Comparison of ENCODE assay signal across 12 cellular contexts in genomic region chr19:44848805-44849457, GRCh38. TPM values are rescaled to one million over a fixed set of nuclear protein-coding genes. Genes with fewer than 3 reads are reported as not detected.
DNase-seq lines count a peak whose midpoint lies in the region; ATAC-seq, FAIRE-seq and TF ChIP-seq lines count a peak whose summit lies in the region.
"Had no signal": no experiment of that assay in that cellular context is flagged by ENCODE, and none has a peak within 500 bp of the region (broad histone marks: within the 10 kb centered on the region; RNA-seq: fewer than 3 reads in every experiment).

No MANE protein-coding gene starts in this region.

- H3K4me2 ChIP-seq in H1 (ENCODE audit: insufficient read depth in 1 of 2, low read depth in 2 of 2, low read length in 2 of 2), result peak overlapping the region; percentile 85 to 95

- H2AFZ ChIP-seq in H1 (ENCODE audit: low read length), result no peak overlapping the region

- no peak overlapping the region for H3K23ac ChIP-seq in H1 (ENCODE audit: insufficient read length)

- ATAC-seq in mucosa of descending colon (no peak), GM18868 (IDR thresholded peaks at IDR 0.05; ENCODE audit: unreplicated experiment) (no peak)

- no peaks in the 10 kb centered on the region for H3K27me3 Mint-ChIP-seq in type B pancreatic cell

- H2BK15ac ChIP-seq in H1 (ENCODE audit: low read length), result peak overlapping the region; percentile 97; the same call in 1 of the 2 replicates

- peaks cover 26 to 27% of the 10 kb centered on the region in 2 experiments for H4K20me1 ChIP-seq in H1 (replicated peaks in 1 of 2; ENCODE audit: control insufficient read depth in 1 of 2, insufficient read depth in 2 of 2, low read length in 2 of 2)

- H3K36me3 Mint-ChIP-seq in type B pancreatic cell, result peaks cover 9% of the 10 kb centered on the region
- H3K36me3 Mint-ChIP-seq: activated naive CD4-positive, alpha-beta T cell treated with anti-CD3 and anti-CD28 coated beads, Interleukin-2, amount 10 ng/mL, durations not matched to agents 7 days and 5 days had no signal

- H3K9me3 ChIP-seq in H1 (ENCODE audit: insufficient read depth in 2 of 2, low read depth in 1 of 2, low read length in 1 of 2) (no peaks in the 10 kb centered on the region), mucosa of descending colon (no peaks in the 10 kb centered on the region)

- peak overlapping the region; percentile 93; the same call in 1 of the 2 replicates for H2BK20ac ChIP-seq in H1 (ENCODE audit: low read length)

- peak overlapping the region; percentile 77 to 98 (median 92) for H3K4me3 ChIP-seq in H1 (ENCODE audit: extremely low read depth in 1 of 4, insufficient read depth in 2 of 4, low read depth in 3 of 4, low read length in 4 of 4)
- H3K4me3 ChIP-seq in mucosa of descending colon, result no peak overlapping the region

- H2AK5ac ChIP-seq in H1 (ENCODE audit: low read depth, low read length), result no peak overlapping the region

- 14% methylated on average over 15 of the region's 18 CpGs; no CpG with 5 or more reads in 1 of the 2 experiments for WGBS in H1 (ENCODE audit: extremely low coverage in 1 of 2, insufficient coverage in 1 of 2, insufficient read length in 1 of 2, insufficient replicate concordance in 2 of 2, low coverage in 1 of 2, low lambda C conversion rate in 2 of 2, missing lambda C conversion rate in 1 of 2), 2 experiments

- H3K79me1 ChIP-seq in H1 (ENCODE audit: low read depth, low read length), result peaks cover 13% of the 10 kb centered on the region

- no peak overlapping the region for H3K14ac ChIP-seq in H1 (ENCODE audit: insufficient read length)

- peaks cover 27% of the 10 kb centered on the region for H3K4me1 Mint-ChIP-seq in type B pancreatic cell (ENCODE audit: unreplicated experiment)

- TF ChIP-seq CTCF in H1 (IDR thresholded peaks at IDR 0.05; ENCODE audit: control extremely low read depth in 1 of 3, insufficient read depth in 1 of 3, low read depth in 1 of 3, low read length in 3 of 3), result no peak
- no peak for TF ChIP-seq CTCF in mucosa of descending colon (IDR thresholded peaks at IDR 0.05)
- TF ChIP-seq CTCF in type B pancreatic cell (conservative IDR thresholded peaks at IDR 0.05), result no peak

- no peaks in the 10 kb centered on the region; a peak in 1 of 8 replicates for H3K36me3 ChIP-seq in H1 (ENCODE audit: control insufficient read depth in 2 of 4, insufficient read depth in 4 of 4, low read length in 3 of 4)
- H3K36me3 ChIP-seq in mucosa of descending colon (ENCODE audit: low read depth), result no peaks in the 10 kb centered on the region

- H3K27ac ChIP-seq in H1 (ENCODE audit: low read depth, low read length), result peak overlapping the region; percentile 43; the same call in 1 of the 2 replicates

- H4K5ac ChIP-seq in H1 (ENCODE audit: insufficient read length, low read depth, low read length), result no peak overlapping the region

- no peak overlapping the region for H3K56ac ChIP-seq in H1 (replicated peaks; ENCODE audit: insufficient read length, low read depth, low read length)

- H3K9ac ChIP-seq in H1 (replicated peaks in 1 of 4; ENCODE audit: extremely low read depth in 1 of 4, low read depth in 3 of 4, low read length in 3 of 4), result peak overlapping the region in 2 of 4 experiments; percentile 39 to 53; a peak in 2 of 7 replicates

- TF ChIP-seq POLR2A in H1 (IDR thresholded peaks at IDR 0.05; ENCODE audit: control extremely low read depth in 1 of 2, low read depth in 2 of 2, low read length in 2 of 2), result no peak

- peak overlapping the region; percentile 96 for H3K4me3 Mint-ChIP-seq in type B pancreatic cell
- H3K4me3 Mint-ChIP-seq: activated naive CD4-positive, alpha-beta T cell treated with anti-CD3 and anti-CD28 coated beads, Interleukin-2, amount 10 ng/mL, durations not matched to agents 7 days and 5 days had no signal

- CTCF ChIA-PET in H1 (lab: Charles Lee; ENCODE audit: partially characterized antibody), result interaction anchor here (0.5 to 2.5 kb wide), 23 partner anchors 12 to 1073 kb away, joined by 3 to 10 read pairs (median 3); partner anchors contain the start of genes CBLC and RELB

- H2BK120ac ChIP-seq in H1 (replicated peaks; ENCODE audit: low read depth, low read length), result peak overlapping the region; percentile 18

- H3K79me2 ChIP-seq in H1 (ENCODE audit: control insufficient read depth in 1 of 2, insufficient read depth in 2 of 2, low read length in 2 of 2), result peaks cover 22 to 66% of the 10 kb centered on the region in 2 experiments

- H4K91ac ChIP-seq in H1 (replicated peaks; ENCODE audit: insufficient read length, low read length), result peak overlapping the region; percentile 67

- H3K27me3 ChIP-seq in H1 (replicated peaks in 1 of 4; ENCODE audit: control insufficient read depth in 3 of 4, extremely low read depth in 1 of 4, insufficient read depth in 3 of 4, low read length in 3 of 4), result no peaks in the 10 kb centered on the region

- H4K8ac ChIP-seq in H1 (ENCODE audit: extremely low read depth, insufficient read depth, low read length), result no peak overlapping the region

- H3K23me2 ChIP-seq in H1 (ENCODE audit: low read depth, low read length), result peaks cover 18% of the 10 kb centered on the region

- peaks cover 14 to 24% (median 16%) of the 10 kb centered on the region in 4 experiments for H3K4me1 ChIP-seq in H1 (replicated peaks in 1 of 4; ENCODE audit: control insufficient read depth in 3 of 4, insufficient read depth in 4 of 4, low read length in 3 of 4)
- peaks cover 22% of the 10 kb centered on the region for H3K4me1 ChIP-seq in mucosa of descending colon (ENCODE audit: low read depth)

- H3K9me3 Mint-ChIP-seq in type B pancreatic cell, result no peaks in the 10 kb centered on the region
- H3K9me3 Mint-ChIP-seq: activated naive CD4-positive, alpha-beta T cell treated with anti-CD3 and anti-CD28 coated beads, Interleukin-2, amount 10 ng/mL, durations not matched to agents 7 days and 5 days had no signal

- no peak for FAIRE-seq in H1 (lab: Jason Lieb, UNC)
- FAIRE-seq: A204.1 had no signal

- H3K27ac Mint-ChIP-seq in type B pancreatic cell, result peak overlapping the region; percentile 97
- H3K27ac Mint-ChIP-seq: activated naive CD4-positive, alpha-beta T cell treated with anti-CD3 and anti-CD28 coated beads, Interleukin-2, amount 10 ng/mL, durations not matched to agents 7 days and 5 days had no signal

- intact Hi-C loops in mucosa of descending colon (cut with DNase I, micrococcal nuclease), result no loop called here

- TF ChIP-seq RAD21 in H1 (IDR thresholded peaks at IDR 0.05 in 1 of 2, conservative IDR thresholded peaks at IDR 0.05 in 1 of 2; ENCODE audit: low read depth in 2 of 2, low read length in 2 of 2), result no peak

- H2BK5ac ChIP-seq in H1 (ENCODE audit: low read depth, low read length), result peak overlapping the region; percentile 88; the same call in 1 of the 2 replicates

- peak overlapping the region; percentile 91; the same call in 1 of the 2 replicates for H2BK12ac ChIP-seq in H1 (ENCODE audit: low read depth, low read length)

- TF ChIP-seq EP300 in H1 (IDR thresholded peaks at IDR 0.05; ENCODE audit: borderline replicate concordance in 1 of 2, low read depth in 2 of 2, low read length in 2 of 2), result peak in 1 of 2 experiments; percentile 13; a peak in 1 of 3 replicates

- DNase-seq in NCI-H2227 (lab: John Stamatoyannopoulos, UW; ENCODE audit: unreplicated experiment), result peak; percentile 35
- no peak for DNase-seq in NCI-H2227 treated with DMSO at 0.1 percent for 48 hours (lab: John Stamatoyannopoulos, UW)
- DNase-seq in H1 (ENCODE audit: low read depth in 1 of 2, low spot score in 2 of 2), result peak in 1 of 2 experiments; percentile 74
- peak; percentile 31 to 55 (median 50) for DNase-seq in mucosa of descending colon
- DNase-seq in type B pancreatic cell (ENCODE audit: extremely low spot score, unreplicated experiment), result no peak
- DNase-seq in NCI-H226, result no peak
- DNase-seq in SK-N-DZ (ENCODE audit: low spot score), result no peak
- DNase-seq: activated naive CD4-positive, alpha-beta T cell treated with anti-CD3 and anti-CD28 coated beads, Interleukin-2, amount 10 ng/mL, durations not matched to agents 7 days and 5 days; occipital lobe; SHP77 had no signal

- POLR2A ChIA-PET in H1 (lab: Charles Lee; ENCODE audit: partially characterized antibody), result interaction anchor here (0.6 to 6.6 kb wide), 35 partner anchors 9 to 230 kb away, joined by 3 to 65 read pairs (median 5); partner anchors contain the start of genes APOE, BCAM, CLASRP and CLPTM1

- peak overlapping the region; percentile 96 for H3K18ac ChIP-seq in H1 (ENCODE audit: extremely low read depth, low read length)

- no peak overlapping the region for H3K4ac ChIP-seq in H1 (replicated peaks; ENCODE audit: insufficient read length, low read depth, low read length)

RNA-seq across cellular contexts. Expression of gene NECTIN2, which starts 2.8 kb away (rescaled TPM):
- total RNA-seq in H1 (2021; fragmentation: NEBNext Ultra II Directional; extraction: Animal tissue kit (Norgen Biotek cat#: 25700)), result 181 and 184 TPM in 2 replicates
- polyA plus RNA-seq in H1 (2011; rRNA removed), result 237 and 318 TPM in 2 replicates
- 172 TPM for polyA plus RNA-seq in H1 (2011; cell fraction: cytosol; rRNA removed)
- polyA plus RNA-seq in H1 (2011; cell fraction: nucleus; rRNA removed), result 179 TPM
- 178 to 211 TPM (median 195 TPM) in 4 replicates for polyA plus RNA-seq in H1 (2012, experiment 1 of 2)
- 296 TPM for polyA plus RNA-seq in H1 (2012, experiment 2 of 2)
- polyA plus RNA-seq in H1 (2013, experiment 1 of 2), result 279 TPM
- 320 TPM for polyA plus RNA-seq in H1 (2013, experiment 2 of 2)
- 159 and 221 TPM in 2 replicates for polyA minus RNA-seq in H1 (2011; rRNA and poly(A)+ RNA removed)
- polyA minus RNA-seq in H1 (2011; cell fraction: cytosol; rRNA and poly(A)+ RNA removed), result 128 TPM
- 64.3 TPM for polyA minus RNA-seq in H1 (2011; cell fraction: nucleus; rRNA and poly(A)+ RNA removed)
- total RNA-seq in mucosa of descending colon, result 100 to 1,000 TPM in 1 of 3 donors, 10 to 100 TPM in 2; 65.3 to 109 (median 98.8) TPM
- total RNA-seq in type B pancreatic cell (ENCODE audit: low replicate concordance), result 123 and 203 TPM in 2 replicates
- polyA plus RNA-seq in SK-N-DZ (2014; cell fraction: cytosol; rRNA removed), result 7.6 and 16.4 TPM in 2 replicates
- polyA plus RNA-seq in SK-N-DZ (2014; cell fraction: nucleus; rRNA removed), result 3.0 and 4.2 TPM in 2 replicates

RNA-seq across cellular contexts. Expression of gene BCAM, which starts 40.0 kb away (rescaled TPM):
- 81.4 and 83.0 TPM in 2 replicates for total RNA-seq in H1 (2021; fragmentation: NEBNext Ultra II Directional; extraction: Animal tissue kit (Norgen Biotek cat#: 25700))
- 32.5 and 84.3 TPM in 2 replicates for polyA plus RNA-seq in H1 (2011; rRNA removed)
- polyA plus RNA-seq in H1 (2011; cell fraction: cytosol; rRNA removed), result 29.6 TPM
- polyA plus RNA-seq in H1 (2011; cell fraction: nucleus; rRNA removed), result 172 TPM
- polyA plus RNA-seq in H1 (2012, experiment 1 of 2), result 73.9 to 108 TPM (median 100 TPM) in 4 replicates
- polyA plus RNA-seq in H1 (2012, experiment 2 of 2), result 60.5 TPM
- polyA plus RNA-seq in H1 (2013, experiment 1 of 2), result 107 TPM
- polyA plus RNA-seq in H1 (2013, experiment 2 of 2), result 98.4 TPM
- 12.6 and 16.0 TPM in 2 replicates for polyA minus RNA-seq in H1 (2011; rRNA and poly(A)+ RNA removed)
- polyA minus RNA-seq in H1 (2011; cell fraction: cytosol; rRNA and poly(A)+ RNA removed), result 45.1 TPM
- polyA minus RNA-seq in H1 (2011; cell fraction: nucleus; rRNA and poly(A)+ RNA removed), result 38.0 TPM
- total RNA-seq in mucosa of descending colon (10 to 100 TPM; 16.3 to 25.1 (median 20.3) TPM), type B pancreatic cell (ENCODE audit: low replicate concordance) (105 and 124 TPM in 2 replicates)
- 0.13 TPM in 1 of 2 replicates, not detected in the other for polyA plus RNA-seq in SK-N-DZ (2014; cell fraction: cytosol; rRNA removed)
- 0.22 TPM in 1 of 2 replicates, not detected in the other for polyA plus RNA-seq in SK-N-DZ (2014; cell fraction: nucleus; rRNA removed)

RNA-seq across cellular contexts. Expression of gene TOMM40, which starts 42.1 kb away (rescaled TPM):
- 178 and 179 TPM in 2 replicates for total RNA-seq in H1 (2021; fragmentation: NEBNext Ultra II Directional; extraction: Animal tissue kit (Norgen Biotek cat#: 25700))
- polyA plus RNA-seq in H1 (2011; rRNA removed), result 154 and 189 TPM in 2 replicates
- 178 TPM for polyA plus RNA-seq in H1 (2011; cell fraction: cytosol; rRNA removed)
- 162 TPM for polyA plus RNA-seq in H1 (2011; cell fraction: nucleus; rRNA removed)
- polyA plus RNA-seq in H1 (2012, experiment 1 of 2), result 92.8 to 179 TPM (median 177 TPM) in 4 replicates
- 130 TPM for polyA plus RNA-seq in H1 (2012, experiment 2 of 2)
- polyA plus RNA-seq in H1 (2013, experiment 1 of 2), result 124 TPM
- 121 TPM for polyA plus RNA-seq in H1 (2013, experiment 2 of 2)
- 74.6 and 94.6 TPM in 2 replicates for polyA minus RNA-seq in H1 (2011; rRNA and poly(A)+ RNA removed)
- 65.0 TPM for polyA minus RNA-seq in H1 (2011; cell fraction: cytosol; rRNA and poly(A)+ RNA removed)
- 55.1 TPM for polyA minus RNA-seq in H1 (2011; cell fraction: nucleus; rRNA and poly(A)+ RNA removed)
- total RNA-seq in mucosa of descending colon (10 to 100 TPM; 47.9 to 82.6 (median 53.5) TPM), type B pancreatic cell (ENCODE audit: low replicate concordance) (75.1 and 77.8 TPM in 2 replicates)
- 210 and 221 TPM in 2 replicates for polyA plus RNA-seq in SK-N-DZ (2014; cell fraction: cytosol; rRNA removed)
- polyA plus RNA-seq in SK-N-DZ (2014; cell fraction: nucleus; rRNA removed), result 136 and 164 TPM in 2 replicates

RNA-seq across cellular contexts. Expression of gene APOE, which starts 56.7 kb away (rescaled TPM):
- 629 and 679 TPM in 2 replicates for total RNA-seq in H1 (2021; fragmentation: NEBNext Ultra II Directional; extraction: Animal tissue kit (Norgen Biotek cat#: 25700))
- polyA plus RNA-seq in H1 (2011; rRNA removed), result 1,258 and 1,819 TPM in 2 replicates
- polyA plus RNA-seq in H1 (2011; cell fraction: cytosol; rRNA removed), result 2,004 TPM
- 1,227 TPM for polyA plus RNA-seq in H1 (2011; cell fraction: nucleus; rRNA removed)
- polyA plus RNA-seq in H1 (2012, experiment 1 of 2), result 455 to 954 TPM (median 869 TPM) in 4 replicates
- polyA plus RNA-seq in H1 (2012, experiment 2 of 2), result 444 TPM
- 1,163 TPM for polyA plus RNA-seq in H1 (2013, experiment 1 of 2)
- polyA plus RNA-seq in H1 (2013, experiment 2 of 2), result 1,134 TPM
- polyA minus RNA-seq in H1 (2011; rRNA and poly(A)+ RNA removed), result 77.1 and 107 TPM in 2 replicates
- polyA minus RNA-seq in H1 (2011; cell fraction: cytosol; rRNA and poly(A)+ RNA removed), result 305 TPM
- polyA minus RNA-seq in H1 (2011; cell fraction: nucleus; rRNA and poly(A)+ RNA removed), result 218 TPM
- 10 to 100 TPM; 32.7 to 74.6 (median 46.2) TPM for total RNA-seq in mucosa of descending colon
- 168 and 209 TPM in 2 replicates for total RNA-seq in type B pancreatic cell (ENCODE audit: low replicate concordance)
- polyA plus RNA-seq in SK-N-DZ (2014; cell fraction: cytosol; rRNA removed), result 11.4 and 15.3 TPM in 2 replicates
- 14.9 and 17.0 TPM in 2 replicates for polyA plus RNA-seq in SK-N-DZ (2014; cell fraction: nucleus; rRNA removed)

Comparison
In these comparisons a context has a peak if more than half of its experiments do, and no peak if none do; other contexts are left out.
1. DNase-seq: peak in NCI-H2227 (single experiment) and mucosa of descending colon (3 of 3); none in NCI-H2227 treated with DMSO at 0.1 percent for 48 hours (single experiment), type B pancreatic cell (single experiment), NCI-H226 (single experiment) and SK-N-DZ (single experiment).